8 cellular contexts compared by ENCODE assay signal in the genomic region with DNA sequence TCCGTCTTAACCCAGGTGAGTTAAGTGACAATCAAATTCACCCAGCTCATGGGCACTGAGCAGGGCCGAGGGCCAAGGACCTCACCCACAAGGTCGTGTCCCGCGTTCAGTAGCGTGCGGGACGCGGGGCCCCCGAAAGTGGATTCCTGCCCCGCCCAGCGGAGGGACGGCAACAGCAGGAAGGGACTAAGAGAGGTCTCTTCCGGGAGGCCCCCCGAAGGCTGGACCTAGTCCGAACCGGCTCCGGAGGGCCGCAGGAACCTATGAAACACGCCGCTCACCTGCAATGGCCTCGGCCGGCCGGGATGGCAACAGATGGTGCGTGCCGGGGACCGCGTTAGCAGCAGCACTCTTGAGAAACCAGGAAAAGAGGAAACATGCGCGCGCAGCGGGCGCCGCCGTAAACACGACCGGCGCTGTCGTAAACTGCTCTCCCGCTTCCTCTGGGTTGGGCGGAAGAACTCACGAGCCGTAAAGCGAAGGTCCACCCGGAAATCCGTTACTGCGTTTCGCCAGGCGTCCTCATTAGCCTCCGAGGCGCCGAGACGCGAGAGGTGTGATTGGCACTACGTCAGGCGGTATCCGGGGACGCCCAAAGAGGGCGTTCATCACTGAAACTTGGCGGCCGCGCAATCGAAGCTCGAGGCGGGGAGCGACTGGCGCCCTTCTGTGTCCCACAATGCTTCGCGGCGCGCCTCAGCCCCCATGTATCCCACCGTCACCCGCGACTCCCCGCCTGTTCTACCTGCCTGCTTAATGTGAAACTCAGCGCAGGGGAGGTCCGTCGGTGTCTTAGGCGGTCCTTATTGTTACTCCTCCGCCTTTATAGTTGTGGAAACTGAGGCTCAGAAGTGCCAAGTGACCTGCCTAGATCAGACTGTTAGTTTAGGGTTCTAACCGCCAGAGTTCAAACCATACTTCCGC. TPM values are rescaled to one million over a fixed set of nuclear protein-coding genes. Genes with fewer than 3 reads are reported as not detected.
DNase-seq lines count a peak whose midpoint lies in the region; ATAC-seq and TF ChIP-seq lines count a peak whose summit lies in the region.

A gene with protein sequence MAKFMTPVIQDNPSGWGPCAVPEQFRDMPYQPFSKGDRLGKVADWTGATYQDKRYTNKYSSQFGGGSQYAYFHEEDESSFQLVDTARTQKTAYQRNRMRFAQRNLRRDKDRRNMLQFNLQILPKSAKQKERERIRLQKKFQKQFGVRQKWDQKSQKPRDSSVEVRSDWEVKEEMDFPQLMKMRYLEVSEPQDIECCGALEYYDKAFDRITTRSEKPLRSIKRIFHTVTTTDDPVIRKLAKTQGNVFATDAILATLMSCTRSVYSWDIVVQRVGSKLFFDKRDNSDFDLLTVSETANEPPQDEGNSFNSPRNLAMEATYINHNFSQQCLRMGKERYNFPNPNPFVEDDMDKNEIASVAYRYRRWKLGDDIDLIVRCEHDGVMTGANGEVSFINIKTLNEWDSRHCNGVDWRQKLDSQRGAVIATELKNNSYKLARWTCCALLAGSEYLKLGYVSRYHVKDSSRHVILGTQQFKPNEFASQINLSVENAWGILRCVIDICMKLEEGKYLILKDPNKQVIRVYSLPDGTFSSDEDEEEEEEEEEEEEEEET (minus strand): TSS at position 372 of the 924 bp plus-strand sequence. CDS start 3,045 bp downstream, outside the sequence.

- POLR2A ChIA-PET in PC-3 (lab: Charles Lee; ENCODE audit: unreplicated experiment), result interaction anchor here (1.0 kb wide), 2 partner anchors 12 to 247 kb away, joined by 3 to 4 read pairs; partner anchors contain the start of gene IFT27

- peak within 1 kb of the TSS; percentile 99 for H3K4me2 ChIP-seq in PC-3 (ENCODE audit: low read length)

- peaks cover 20% of the 10 kb centered on the region for H4K20me1 ChIP-seq in PC-3 (ENCODE audit: low read length)

- CTCF ChIA-PET in PC-3 (lab: Charles Lee), result no interaction called here

- peak within 1 kb of the TSS; percentile 86 for H3K27ac ChIP-seq in PC-3 (ENCODE audit: low read length)

- peak; percentile 88 for ATAC-seq in GM21576 (IDR thresholded peaks at IDR 0.05; ENCODE audit: unreplicated experiment)
- peak; percentile 91 for ATAC-seq in PC-3

- H3K27me3 ChIP-seq in PC-3 (ENCODE audit: low read length), result no peaks in the 10 kb centered on the region
- H3K27me3 ChIP-seq in mononuclear cell (ENCODE audit: insufficient read depth, low read length), result no peaks in the 10 kb centered on the region

- peak within 1 kb of the TSS; percentile 97 for H3K9ac ChIP-seq in PC-3 (ENCODE audit: low read length)

- H3K79me2 ChIP-seq in PC-3 (ENCODE audit: low read length), result peaks cover 39% of the 10 kb centered on the region

- peak within 1 kb of the TSS; percentile 88 for H3K4me3 ChIP-seq in PC-3 (ENCODE audit: low read length)
- peak within 1 kb of the TSS; percentile 91 for H3K4me3 ChIP-seq in epithelial cell of esophagus (ENCODE audit: low read length)
- H3K4me3 ChIP-seq in mononuclear cell (ENCODE audit: low read length), result peak within 1 kb of the TSS; percentile 87

- no TSS peak for BruUV-seq in PC-3 (replicated peaks; lab: Mats Ljungman, UMichigan)

- intact Hi-C loops in PC-3 (cut with micrococcal nuclease), result loop anchor here (1.0 kb wide), 1 partner anchor 13 kb away; no protein-coding TSS in a partner anchor

- no peak for TF ChIP-seq EP300 in Ishikawa (IDR thresholded peaks at IDR 0.05; ENCODE audit: borderline replicate concordance)

- peak; percentile 97 for DNase-seq in DMS114 treated with DMSO at 0.1 percent for 48 hours (lab: John Stamatoyannopoulos, UW; ENCODE audit: unreplicated experiment)
- DNase-seq in PC-3, result peak; percentile 98
- DNase-seq in activated T-cell treated with anti-CD3 and anti-CD28 coated beads for 48 hours (ENCODE audit: low read depth), result peak; percentile 95
- DNase-seq in epithelial cell of esophagus (ENCODE audit: low read depth), result peak; percentile 100
- DNase-seq in stimulated activated CD8-positive, alpha-beta memory T cell treated with anti-CD3 and anti-CD28 coated beads, Interleukin-4, amount 100 ng/mL, for 1 hour (ENCODE audit: low read depth in 2 of 2, low spot score in 1 of 2), result peak; percentile 93 to 95

- H3K9me3 ChIP-seq in PC-3 (ENCODE audit: low read length) (no peaks in the 10 kb centered on the region), mononuclear cell (ENCODE audit: low read depth, low read length) (no peaks in the 10 kb centered on the region)

- TF ChIP-seq CTCF in PC-3 (conservative IDR thresholded peaks at IDR 0.05; ENCODE audit: low read depth, low read length), result no peak
- no peak for TF ChIP-seq CTCF in epithelial cell of esophagus (IDR thresholded peaks at IDR 0.05; ENCODE audit: insufficient read depth, low read depth, low read length, missing control alignments)

- H3F3A ChIP-seq in PC-3 (ENCODE audit: low read length, unreplicated experiment), result no peaks in the 10 kb centered on the region

- H3K4me1 ChIP-seq in PC-3 (ENCODE audit: insufficient read depth, low read length) (peaks cover 15% of the 10 kb centered on the region), mononuclear cell (ENCODE audit: insufficient read depth, low read length) (peaks cover 17% of the 10 kb centered on the region)

- no peak for TF ChIP-seq RAD21 in Ishikawa (IDR thresholded peaks at IDR 0.05; ENCODE audit: low read depth)

- H3K9me2 ChIP-seq in PC-3 (replicated peaks; ENCODE audit: low read length), result no peaks in the 10 kb centered on the region

- H2AFZ ChIP-seq in PC-3 (ENCODE audit: low read length), result peak within 1 kb of the TSS; percentile 98

- H3K36me3 ChIP-seq in PC-3 (ENCODE audit: low read depth, low read length), result peaks cover 26% of the 10 kb centered on the region

TF ChIP-seq in Ishikawa, 13 proteins besides CTCF, POLR2A, EP300 and RAD21:
- TF ChIP-seq CEBPB (IDR thresholded peaks at IDR 0.05) (peak; percentile 54; the same call in 1 of the 2 replicates), TEAD4 (IDR thresholded peaks at IDR 0.05) (no peak; the same call in none of the 2 replicates), EGR1 (IDR thresholded peaks at IDR 0.05) (no peak), USF1 (IDR thresholded peaks at IDR 0.05) (no peak; the same call in 1 of the 2 replicates), NFIC (IDR thresholded peaks at IDR 0.05) (no peak; the same call in 1 of the 2 replicates), TAF1 (IDR thresholded peaks at IDR 0.05; ENCODE audit: low read depth) (peak; percentile 96), FOXM1 (IDR thresholded peaks at IDR 0.05; ENCODE audit: borderline replicate concordance, low read depth) (peak; percentile 35; the same call in 1 of the 2 replicates), ZBTB7A (IDR thresholded peaks at IDR 0.05; ENCODE audit: low read depth) (no peak), YY1 (IDR thresholded peaks at IDR 0.05; ENCODE audit: low read depth) (peak; percentile 76), CREB1 (IDR thresholded peaks at IDR 0.05; ENCODE audit: low read depth) (peak; percentile 80), TCF12 (IDR thresholded peaks at IDR 0.05; ENCODE audit: low read depth) (peak; percentile 81)
- TF ChIP-seq, protein P1, sequence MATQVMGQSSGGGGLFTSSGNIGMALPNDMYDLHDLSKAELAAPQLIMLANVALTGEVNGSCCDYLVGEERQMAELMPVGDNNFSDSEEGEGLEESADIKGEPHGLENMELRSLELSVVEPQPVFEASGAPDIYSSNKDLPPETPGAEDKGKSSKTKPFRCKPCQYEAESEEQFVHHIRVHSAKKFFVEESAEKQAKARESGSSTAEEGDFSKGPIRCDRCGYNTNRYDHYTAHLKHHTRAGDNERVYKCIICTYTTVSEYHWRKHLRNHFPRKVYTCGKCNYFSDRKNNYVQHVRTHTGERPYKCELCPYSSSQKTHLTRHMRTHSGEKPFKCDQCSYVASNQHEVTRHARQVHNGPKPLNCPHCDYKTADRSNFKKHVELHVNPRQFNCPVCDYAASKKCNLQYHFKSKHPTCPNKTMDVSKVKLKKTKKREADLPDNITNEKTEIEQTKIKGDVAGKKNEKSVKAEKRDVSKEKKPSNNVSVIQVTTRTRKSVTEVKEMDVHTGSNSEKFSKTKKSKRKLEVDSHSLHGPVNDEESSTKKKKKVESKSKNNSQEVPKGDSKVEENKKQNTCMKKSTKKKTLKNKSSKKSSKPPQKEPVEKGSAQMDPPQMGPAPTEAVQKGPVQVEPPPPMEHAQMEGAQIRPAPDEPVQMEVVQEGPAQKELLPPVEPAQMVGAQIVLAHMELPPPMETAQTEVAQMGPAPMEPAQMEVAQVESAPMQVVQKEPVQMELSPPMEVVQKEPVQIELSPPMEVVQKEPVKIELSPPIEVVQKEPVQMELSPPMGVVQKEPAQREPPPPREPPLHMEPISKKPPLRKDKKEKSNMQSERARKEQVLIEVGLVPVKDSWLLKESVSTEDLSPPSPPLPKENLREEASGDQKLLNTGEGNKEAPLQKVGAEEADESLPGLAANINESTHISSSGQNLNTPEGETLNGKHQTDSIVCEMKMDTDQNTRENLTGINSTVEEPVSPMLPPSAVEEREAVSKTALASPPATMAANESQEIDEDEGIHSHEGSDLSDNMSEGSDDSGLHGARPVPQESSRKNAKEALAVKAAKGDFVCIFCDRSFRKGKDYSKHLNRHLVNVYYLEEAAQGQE (IDR thresholded peaks at IDR 0.05; ENCODE audit: low read depth), result peak; percentile 33
- TF ChIP-seq, protein P2, sequence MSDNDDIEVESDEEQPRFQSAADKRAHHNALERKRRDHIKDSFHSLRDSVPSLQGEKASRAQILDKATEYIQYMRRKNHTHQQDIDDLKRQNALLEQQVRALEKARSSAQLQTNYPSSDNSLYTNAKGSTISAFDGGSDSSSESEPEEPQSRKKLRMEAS (IDR thresholded peaks at IDR 0.05), result peak; percentile 95

RNA-seq across cellular contexts. Expression of the gene that starts here (rescaled TPM):
- total RNA-seq in PC-3 (2014; rRNA removed) (210 and 247 TPM in 2 replicates), mononuclear cell (389 TPM)

Comparison
In these comparisons a context has a peak if more than half of its experiments do, and no peak if none do; other contexts are left out.
1. Peak in every context shown above with its lines: DNase-seq, ATAC-seq, H3K4me3 ChIP-seq and H3K27ac ChIP-seq.